ENCODE assay signal across 24 cellular contexts in the genomic region with DNA sequence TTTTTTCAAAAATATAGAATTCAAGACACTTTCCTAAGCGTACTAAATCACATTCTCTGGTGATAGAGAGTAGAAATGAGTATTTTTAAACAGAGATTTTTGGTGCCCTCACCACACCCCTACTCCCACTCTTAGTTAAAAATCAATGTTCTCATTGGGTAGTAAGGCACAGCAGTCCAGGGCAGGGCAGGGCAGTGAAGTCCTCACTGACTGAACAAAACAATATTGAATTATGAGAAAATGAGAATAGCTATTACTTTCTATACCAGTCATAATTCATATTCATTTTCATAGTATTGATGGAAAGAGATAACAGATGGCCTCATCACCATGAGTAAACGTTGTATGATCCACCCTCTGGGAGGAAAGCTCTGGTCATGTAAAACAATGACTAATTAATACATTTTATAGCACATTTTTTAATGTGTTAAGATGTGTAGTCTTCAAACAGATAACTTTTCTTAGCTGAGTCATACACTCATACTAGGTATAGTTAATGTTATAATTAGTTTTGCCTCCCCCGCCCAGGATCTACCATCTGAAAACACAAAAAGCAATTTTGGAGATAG.
DNase-seq lines count a peak whose midpoint lies in the region; ATAC-seq lines count a peak whose summit lies in the region.
"Had no signal": no experiment of that assay in that cellular context is flagged by ENCODE, and none has a peak within 500 bp of the region (broad histone marks: within the 10 kb centered on the region; RNA-seq: fewer than 3 reads in every experiment).

No MANE protein-coding gene starts in this region.

- no peaks in the 10 kb centered on the region for H3K9me3 Mint-ChIP-seq in activated CD4-positive, alpha-beta T cell treated with anti-CD3 and anti-CD28 coated beads for 36 hours (ENCODE audit: low read depth)
- no peaks in the 10 kb centered on the region for H3K9me3 Mint-ChIP-seq in activated CD4-positive, alpha-beta T cell treated with anti-CD3 and anti-CD28 coated beads, Interleukin-2, amount 10 ng/mL, durations not matched to agents 7 days and 5 days
- H3K9me3 Mint-ChIP-seq in stimulated activated naive CD8-positive, alpha-beta T cell treated with anti-CD3 and anti-CD28 coated beads, Interleukin-15, amount 100 ng/mL, for 72 hours, result no peaks in the 10 kb centered on the region
- no peaks in the 10 kb centered on the region for H3K9me3 Mint-ChIP-seq in stimulated activated effector memory CD8-positive, alpha-beta T cell treated with anti-CD3 and anti-CD28 coated beads, Interleukin-12 subunit alpha, Interleukin-12 subunit beta, amount 100 ng/mL, for 72 hours
- H3K9me3 Mint-ChIP-seq: CD14-positive monocyte; CD4-positive, alpha-beta T cell; CD8-positive, alpha-beta memory T cell had no signal

- H3K27ac Mint-ChIP-seq in activated CD4-positive, alpha-beta T cell treated with anti-CD3 and anti-CD28 coated beads for 36 hours, result no peak overlapping the region
- H3K27ac Mint-ChIP-seq in activated CD4-positive, alpha-beta T cell treated with anti-CD3 and anti-CD28 coated beads, Interleukin-2, amount 10 ng/mL, durations not matched to agents 7 days and 5 days, result no peak overlapping the region
- H3K27ac Mint-ChIP-seq in stimulated activated naive CD8-positive, alpha-beta T cell treated with anti-CD3 and anti-CD28 coated beads, Interleukin-15, amount 100 ng/mL, for 72 hours, result no peak overlapping the region
- H3K27ac Mint-ChIP-seq in stimulated activated effector memory CD8-positive, alpha-beta T cell treated with anti-CD3 and anti-CD28 coated beads, Interleukin-12 subunit alpha, Interleukin-12 subunit beta, amount 100 ng/mL, for 72 hours, result no peak overlapping the region
- H3K27ac Mint-ChIP-seq: CD14-positive monocyte; CD4-positive, alpha-beta T cell had no signal

- DNase-seq in NCI-H2171 treated with DMSO at 0.1 percent for 48 hours (lab: John Stamatoyannopoulos, UW), result peak; percentile 16
- DNase-seq in NCI-H2171 (lab: John Stamatoyannopoulos, UW), result no peak
- no peak for DNase-seq in activated CD4-positive, alpha-beta T cell treated with anti-CD3 and anti-CD28 coated beads for 36 hours
- DNase-seq in activated CD4-positive, alpha-beta T cell treated with anti-CD3 and anti-CD28 coated beads, Interleukin-2, amount 10 ng/mL, durations not matched to agents 7 days and 5 days, result no peak
- no peak for DNase-seq in stimulated activated naive CD8-positive, alpha-beta T cell treated with anti-CD3 and anti-CD28 coated beads, Interleukin-15, Interleukin-2, amounts not matched to agents 100 U/mL and 50 U/mL, for 24 hours
- DNase-seq in stimulated activated naive CD8-positive, alpha-beta T cell treated with anti-CD3 and anti-CD28 coated beads, Interleukin-15, amount 100 ng/mL, for 72 hours, result no peak
- no peak for DNase-seq in stimulated activated effector memory CD8-positive, alpha-beta T cell treated with anti-CD3 and anti-CD28 coated beads, Interleukin-12 subunit alpha, Interleukin-12 subunit beta, amount 100 ng/mL, for 72 hours (ENCODE audit: low spot score in 2 of 2)
- DNase-seq in anterior cingulate cortex (lab: John Stamatoyannopoulos, UW), result no peak
- DNase-seq: 8988T; ACHN; AML-193; BE2C; CD4-positive, alpha-beta T cell; CD8-positive, alpha-beta memory T cell; DMS 273 treated with DMSO at 0.1 percent for 48 hours; DMS79; EL; GDM1; GM23248; H7; HCEC 1CT had no signal

- H3K27me3 Mint-ChIP-seq in activated CD4-positive, alpha-beta T cell treated with anti-CD3 and anti-CD28 coated beads for 36 hours, result peaks cover 6% of the 10 kb centered on the region
- peaks cover 5% of the 10 kb centered on the region for H3K27me3 Mint-ChIP-seq in activated CD4-positive, alpha-beta T cell treated with anti-CD3 and anti-CD28 coated beads, Interleukin-2, amount 10 ng/mL, durations not matched to agents 7 days and 5 days
- H3K27me3 Mint-ChIP-seq in stimulated activated naive CD8-positive, alpha-beta T cell treated with anti-CD3 and anti-CD28 coated beads, Interleukin-15, amount 100 ng/mL, for 72 hours, result no peaks in the 10 kb centered on the region

- POLR2A ChIA-PET in activated CD4-positive, alpha-beta T cell treated with anti-CD3 and anti-CD28 coated beads for 36 hours (lab: Charles Lee), result no interaction called here
- POLR2A ChIA-PET in activated CD4-positive, alpha-beta T cell treated with anti-CD3 and anti-CD28 coated beads, Interleukin-2, amount 10 ng/mL, durations not matched to agents 7 days and 5 days (lab: Charles Lee), result no interaction called here

- no peak overlapping the region for H3K4me3 Mint-ChIP-seq in activated CD4-positive, alpha-beta T cell treated with anti-CD3 and anti-CD28 coated beads for 36 hours
- no peak overlapping the region for H3K4me3 Mint-ChIP-seq in activated CD4-positive, alpha-beta T cell treated with anti-CD3 and anti-CD28 coated beads, Interleukin-2, amount 10 ng/mL, durations not matched to agents 7 days and 5 days
- no peak overlapping the region for H3K4me3 Mint-ChIP-seq in stimulated activated naive CD8-positive, alpha-beta T cell treated with anti-CD3 and anti-CD28 coated beads, Interleukin-15, amount 100 ng/mL, for 72 hours
- H3K4me3 Mint-ChIP-seq in stimulated activated effector memory CD8-positive, alpha-beta T cell treated with anti-CD3 and anti-CD28 coated beads, Interleukin-12 subunit alpha, Interleukin-12 subunit beta, amount 100 ng/mL, for 72 hours, result no peak overlapping the region
- H3K4me3 Mint-ChIP-seq: CD14-positive monocyte; CD4-positive, alpha-beta T cell; CD8-positive, alpha-beta memory T cell had no signal

- ATAC-seq in activated CD4-positive, alpha-beta T cell treated with anti-CD3 and anti-CD28 coated beads for 36 hours, result peak; percentile 42
- ATAC-seq in stimulated activated naive CD8-positive, alpha-beta T cell treated with anti-CD3 and anti-CD28 coated beads, Interleukin-15, Interleukin-2, amounts not matched to agents 100 U/mL and 50 U/mL, for 24 hours, result peak; percentile 19
- no peak for ATAC-seq in stimulated activated naive CD8-positive, alpha-beta T cell treated with anti-CD3 and anti-CD28 coated beads, Interleukin-15, amount 100 ng/mL, for 72 hours
- ATAC-seq in stimulated activated effector memory CD8-positive, alpha-beta T cell treated with anti-CD3 and anti-CD28 coated beads, Interleukin-12 subunit alpha, Interleukin-12 subunit beta, amount 100 ng/mL, for 72 hours, result peak; percentile 66
- ATAC-seq: A549, GM12878 had no signal

- intact Hi-C loops in activated CD4-positive, alpha-beta T cell treated with anti-CD3 and anti-CD28 coated beads for 36 hours (cut with DNase I, micrococcal nuclease), result no loop called here

- H3K4me1 Mint-ChIP-seq in activated CD4-positive, alpha-beta T cell treated with anti-CD3 and anti-CD28 coated beads for 36 hours, result peaks cover under 1% of the 10 kb centered on the region
- H3K4me1 Mint-ChIP-seq in activated CD4-positive, alpha-beta T cell treated with anti-CD3 and anti-CD28 coated beads, Interleukin-2, amount 10 ng/mL, durations not matched to agents 7 days and 5 days, result no peaks in the 10 kb centered on the region
- no peaks in the 10 kb centered on the region for H3K4me1 Mint-ChIP-seq in stimulated activated naive CD8-positive, alpha-beta T cell treated with anti-CD3 and anti-CD28 coated beads, Interleukin-15, amount 100 ng/mL, for 72 hours
- no peaks in the 10 kb centered on the region for H3K4me1 Mint-ChIP-seq in stimulated activated effector memory CD8-positive, alpha-beta T cell treated with anti-CD3 and anti-CD28 coated beads, Interleukin-12 subunit alpha, Interleukin-12 subunit beta, amount 100 ng/mL, for 72 hours
- H3K4me1 Mint-ChIP-seq: CD14-positive monocyte; CD8-positive, alpha-beta memory T cell had no signal

- CTCF ChIA-PET in activated CD4-positive, alpha-beta T cell treated with anti-CD3 and anti-CD28 coated beads for 36 hours (lab: Charles Lee), result interaction anchor here (0.9 kb wide), 1 partner anchor 12 kb away, joined by 3 read pairs; no protein-coding TSS in a partner anchor
- CTCF ChIA-PET in activated CD4-positive, alpha-beta T cell treated with anti-CD3 and anti-CD28 coated beads, Interleukin-2, amount 10 ng/mL, durations not matched to agents 7 days and 5 days (lab: Charles Lee), result no interaction called here

- no peaks in the 10 kb centered on the region for H3K36me3 Mint-ChIP-seq in activated CD4-positive, alpha-beta T cell treated with anti-CD3 and anti-CD28 coated beads for 36 hours (ENCODE audit: low read depth)
- H3K36me3 Mint-ChIP-seq in activated CD4-positive, alpha-beta T cell treated with anti-CD3 and anti-CD28 coated beads, Interleukin-2, amount 10 ng/mL, durations not matched to agents 7 days and 5 days (ENCODE audit: low read depth), result no peaks in the 10 kb centered on the region
- H3K36me3 Mint-ChIP-seq in stimulated activated effector memory CD8-positive, alpha-beta T cell treated with anti-CD3 and anti-CD28 coated beads, Interleukin-12 subunit alpha, Interleukin-12 subunit beta, amount 100 ng/mL, for 72 hours, result no peaks in the 10 kb centered on the region
- H3K36me3 Mint-ChIP-seq: CD14-positive monocyte; CD8-positive, alpha-beta memory T cell had no signal
